In genomic region chrX:46572295-46572936, GRCh38 we compare ENCODE assay signal across 1 cellular context.
TF ChIP-seq lines count a peak whose summit lies in the region.

No MANE protein-coding gene starts in this region.

TF ChIP-seq in GM23338, 12 proteins besides CTCF, POLR2A, EP300 and RAD21 (continued from another document):
- TF ChIP-seq ZNF462 (CRISPR knock-in tag; IDR thresholded peaks at IDR 0.05) (no peak), EZH2phosphoT487 (IDR thresholded peaks at IDR 0.05; ENCODE audit: unreplicated experiment) (no peak), ETS1 (IDR thresholded peaks at IDR 0.05) (no peak)
